19 cellular contexts compared by ENCODE assay signal in the genomic region with DNA sequence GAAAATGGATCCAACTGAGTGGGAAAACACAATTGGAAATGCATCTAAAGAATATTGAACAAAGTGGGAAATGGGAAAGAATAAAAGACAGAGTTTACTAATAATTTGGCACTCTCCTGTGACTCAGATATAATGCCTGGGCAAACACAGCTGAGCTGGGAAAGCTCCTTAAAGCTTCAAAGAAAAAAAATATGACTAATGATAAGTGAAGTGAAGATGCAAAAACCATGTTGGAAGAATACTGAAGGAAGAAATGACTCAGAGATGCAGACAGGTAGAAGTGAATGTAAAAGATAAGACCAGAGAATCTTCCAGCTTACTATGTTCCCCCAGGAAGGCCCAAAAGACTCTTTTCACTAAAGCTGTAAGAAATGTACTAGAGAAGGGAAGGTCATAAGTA.
A peak's percentile ranks its signal among the peaks of the same experiment; 100 is the strongest.
DNase-seq lines count a peak whose midpoint lies in the region; ATAC-seq, FAIRE-seq and TF ChIP-seq lines count a peak whose summit lies in the region.
"Had no signal": no experiment of that assay in that cellular context is flagged by ENCODE, and none has a peak within 500 bp of the region (broad histone marks: within the 10 kb centered on the region; RNA-seq: fewer than 3 reads in every experiment).

No MANE protein-coding gene starts in this region.

- H3K36me3 Mint-ChIP-seq in astrocyte (ENCODE audit: low read depth, unreplicated experiment), result no peaks in the 10 kb centered on the region
- H3K36me3 Mint-ChIP-seq: CD4-positive, alpha-beta memory T cell had no signal

- no peak overlapping the region for H3K27ac Mint-ChIP-seq in astrocyte (ENCODE audit: unreplicated experiment)
- H3K27ac Mint-ChIP-seq: CD4-positive, alpha-beta memory T cell; HFFc6 had no signal

- POLR2A ChIA-PET in HepG2 (lab: Yijun Ruan, JAX), result no interaction called here

- in situ Hi-C loops in HepG2 (cut with HindIII; ENCODE audit: extremely low pct_ligation_motif_present, low pct_unique_long_range_greater_than_20kb), result no loop called here

- H3K27me3 ChIP-seq in astrocyte (ENCODE audit: insufficient read depth, low read length) (no peaks in the 10 kb centered on the region), foreskin keratinocyte (no peaks in the 10 kb centered on the region), HepG2 (ENCODE audit: control insufficient read depth in 1 of 2, insufficient read depth in 2 of 2, low read length in 2 of 2) (no peaks in the 10 kb centered on the region)
- H3K27me3 ChIP-seq: BLaER1 had no signal

- H3K9me3 ChIP-seq in astrocyte (ENCODE audit: insufficient read depth, low read depth, low read length) (no peaks in the 10 kb centered on the region), HepG2 (ENCODE audit: low read length) (peaks cover 61% of the 10 kb centered on the region)
- H3K9me3 ChIP-seq: A549, BLaER1 had no signal

- TF ChIP-seq CTCF in astrocyte (IDR thresholded peaks at IDR 0.05; ENCODE audit: insufficient read depth, low read depth, low read length) (no peak), foreskin keratinocyte (conservative IDR thresholded peaks at IDR 0.05) (no peak), HepG2 (CRISPR knock-in tag; IDR thresholded peaks at IDR 0.05) (no peak)

- no peak for TF ChIP-seq POLR2A in HepG2 (IDR thresholded peaks at IDR 0.05; ENCODE audit: insufficient read depth in 1 of 2, low read depth in 2 of 2, low read length in 2 of 2)

- H3K79me2 ChIP-seq in astrocyte (ENCODE audit: insufficient read depth, low read length) (no peaks in the 10 kb centered on the region), HepG2 (ENCODE audit: insufficient read depth, low read length) (no peaks in the 10 kb centered on the region)

- H3K4me1 Mint-ChIP-seq in astrocyte (ENCODE audit: low read depth, unreplicated experiment), result peaks cover 20% of the 10 kb centered on the region
- H3K4me1 Mint-ChIP-seq: CD4-positive, alpha-beta memory T cell had no signal

- peak; percentile 90 for ATAC-seq in foreskin keratinocyte
- ATAC-seq in HepG2, result no peak
- ATAC-seq in GM19395 (IDR thresholded peaks at IDR 0.05; ENCODE audit: unreplicated experiment), result no peak
- ATAC-seq: A549, GM12878 had no signal

- H2AFZ ChIP-seq in astrocyte (ENCODE audit: low read depth, low read length), result no peak overlapping the region
- H2AFZ ChIP-seq in HepG2 (ENCODE audit: low read length), result no peak overlapping the region

- no peak for TF ChIP-seq RAD21 in HepG2 (CRISPR knock-in tag; IDR thresholded peaks at IDR 0.05)

- no peak overlapping the region for H3K27ac ChIP-seq in astrocyte (ENCODE audit: low read depth, low read length)
- H3K27ac ChIP-seq in foreskin keratinocyte, result no peak overlapping the region
- no peak overlapping the region for H3K27ac ChIP-seq in HepG2 (ENCODE audit: extremely low read length, insufficient read depth, low read length)
- H3K27ac ChIP-seq: A549, BLaER1 had no signal

- no peaks in the 10 kb centered on the region for H3K27me3 Mint-ChIP-seq in astrocyte (ENCODE audit: low read depth, unreplicated experiment)
- H3K27me3 Mint-ChIP-seq: CD4-positive, alpha-beta memory T cell had no signal

- no peak overlapping the region for H3K9ac ChIP-seq in astrocyte (ENCODE audit: low read length)
- H3K9ac ChIP-seq in HepG2 (ENCODE audit: insufficient read depth, low read depth, low read length), result no peak overlapping the region
- H3K9ac ChIP-seq: BLaER1 had no signal

- H3K4me3 ChIP-seq in astrocyte (ENCODE audit: insufficient read depth, low read depth, low read length) (no peak overlapping the region), HepG2 (replicated peaks in 1 of 3; ENCODE audit: insufficient read depth in 1 of 3, low read depth in 2 of 3, low read length in 3 of 3) (no peak overlapping the region)
- H3K4me3 ChIP-seq: A549, BLaER1, GM12878 had no signal

- TF ChIP-seq EP300 in HepG2 (IDR thresholded peaks at IDR 0.05; ENCODE audit: low read depth in 2 of 2, low read length in 2 of 2) (no peak), HepG2 (CRISPR knock-in tag; IDR thresholded peaks at IDR 0.05; ENCODE audit: borderline replicate concordance) (no peak)

- H3K4me1 ChIP-seq in astrocyte (ENCODE audit: insufficient read depth, low read length) (peaks cover 13% of the 10 kb centered on the region), foreskin keratinocyte (peaks cover 5% of the 10 kb centered on the region), HepG2 (ENCODE audit: insufficient read depth, low read length) (no peaks in the 10 kb centered on the region)
- H3K4me1 ChIP-seq: A549, BLaER1 had no signal

- FAIRE-seq in astrocyte (lab: Jason Lieb, UNC) (no peak), HepG2 (lab: Jason Lieb, UNC) (no peak)
- FAIRE-seq: A549, GM12878 had no signal

- no peaks in the 10 kb centered on the region for H4K20me1 ChIP-seq in astrocyte (ENCODE audit: insufficient read depth, low read length)
- H4K20me1 ChIP-seq in HepG2 (ENCODE audit: insufficient read depth, low read length), result no peaks in the 10 kb centered on the region
- H4K20me1 ChIP-seq: BLaER1 had no signal

- no peaks in the 10 kb centered on the region for H3K9me3 Mint-ChIP-seq in astrocyte (ENCODE audit: unreplicated experiment)

- BruUV-seq in HepG2 (replicated peaks; lab: Mats Ljungman, UMichigan), result no TSS peak

- H3K4me2 ChIP-seq in astrocyte (ENCODE audit: low read length) (no peak overlapping the region), HepG2 (ENCODE audit: low read depth, low read length) (no peak overlapping the region)
- H3K4me2 ChIP-seq: A549, BLaER1 had no signal

- CTCF ChIA-PET in HepG2 (lab: Yijun Ruan, JAX; ENCODE audit: low intra/inter-chr PET ratio, low total read pairs), result no interaction called here

- H3K36me3 ChIP-seq in astrocyte (ENCODE audit: insufficient read depth, low read length) (no peaks in the 10 kb centered on the region), HepG2 (replicated peaks in 1 of 2; ENCODE audit: control insufficient read depth in 1 of 2, insufficient read depth in 2 of 2, low read length in 2 of 2) (no peaks in the 10 kb centered on the region)
- H3K36me3 ChIP-seq: BLaER1 had no signal

- DNase-seq in ELR (ENCODE audit: low read depth) (peak; percentile 32), M059J (ENCODE audit: low read depth) (peak; percentile 51), astrocyte (ENCODE audit: low read depth) (peak; percentile 47), foreskin keratinocyte (peak; percentile 64 to 74), HepG2 (ENCODE audit: low spot score) (no peak), NCI-H2107 treated with DMSO at 0.1 percent for 48 hours (lab: John Stamatoyannopoulos, UW; ENCODE audit: unreplicated experiment) (no peak), SHP77 (lab: John Stamatoyannopoulos, UW) (no peak)
- DNase-seq: CD4-positive, alpha-beta memory T cell; DMS153; HFFc6; IMR-90; NCI-H1105; NCI-H2081; NCI-H748 treated with DMSO at 0.1 percent for 48 hours; NK-92 treated with Interleukin-12 subunit alpha and Interleukin-12 subunit beta, amount 100 ng/mL, for 24 hours had no signal

- intact Hi-C loops in HepG2 (cut with micrococcal nuclease; ENCODE audit: unreplicated experiment), result no loop called here

- H3K4me3 Mint-ChIP-seq in astrocyte (ENCODE audit: unreplicated experiment), result no peak overlapping the region
- H3K4me3 Mint-ChIP-seq: HFFc6 had no signal

TF ChIP-seq in HepG2, 621 proteins besides CTCF, POLR2A, EP300 and RAD21:
- no peak for TF ChIP-seq SAP130 (CRISPR knock-in tag; IDR thresholded peaks at IDR 0.05; ENCODE audit: low read depth)
- TF ChIP-seq, protein P1, sequence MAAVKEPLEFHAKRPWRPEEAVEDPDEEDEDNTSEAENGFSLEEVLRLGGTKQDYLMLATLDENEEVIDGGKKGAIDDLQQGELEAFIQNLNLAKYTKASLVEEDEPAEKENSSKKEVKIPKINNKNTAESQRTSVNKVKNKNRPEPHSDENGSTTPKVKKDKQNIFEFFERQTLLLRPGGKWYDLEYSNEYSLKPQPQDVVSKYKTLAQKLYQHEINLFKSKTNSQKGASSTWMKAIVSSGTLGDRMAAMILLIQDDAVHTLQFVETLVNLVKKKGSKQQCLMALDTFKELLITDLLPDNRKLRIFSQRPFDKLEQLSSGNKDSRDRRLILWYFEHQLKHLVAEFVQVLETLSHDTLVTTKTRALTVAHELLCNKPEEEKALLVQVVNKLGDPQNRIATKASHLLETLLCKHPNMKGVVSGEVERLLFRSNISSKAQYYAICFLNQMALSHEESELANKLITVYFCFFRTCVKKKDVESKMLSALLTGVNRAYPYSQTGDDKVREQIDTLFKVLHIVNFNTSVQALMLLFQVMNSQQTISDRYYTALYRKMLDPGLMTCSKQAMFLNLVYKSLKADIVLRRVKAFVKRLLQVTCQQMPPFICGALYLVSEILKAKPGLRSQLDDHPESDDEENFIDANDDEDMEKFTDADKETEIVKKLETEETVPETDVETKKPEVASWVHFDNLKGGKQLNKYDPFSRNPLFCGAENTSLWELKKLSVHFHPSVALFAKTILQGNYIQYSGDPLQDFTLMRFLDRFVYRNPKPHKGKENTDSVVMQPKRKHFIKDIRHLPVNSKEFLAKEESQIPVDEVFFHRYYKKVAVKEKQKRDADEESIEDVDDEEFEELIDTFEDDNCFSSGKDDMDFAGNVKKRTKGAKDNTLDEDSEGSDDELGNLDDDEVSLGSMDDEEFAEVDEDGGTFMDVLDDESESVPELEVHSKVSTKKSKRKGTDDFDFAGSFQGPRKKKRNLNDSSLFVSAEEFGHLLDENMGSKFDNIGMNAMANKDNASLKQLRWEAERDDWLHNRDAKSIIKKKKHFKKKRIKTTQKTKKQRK (IDR thresholded peaks at IDR 0.05; ENCODE audit: low read length), result no peak
- no peak for TF ChIP-seq HOXA3 (CRISPR knock-in tag; IDR thresholded peaks at IDR 0.05)
- TF ChIP-seq RBFOX2 (IDR thresholded peaks at IDR 0.05; ENCODE audit: low read depth, low read length), result no peak
- no peak for TF ChIP-seq ZNF652 (CRISPR knock-in tag; IDR thresholded peaks at IDR 0.05; ENCODE audit: borderline replicate concordance, low read depth)
- TF ChIP-seq SMARCC2 (IDR thresholded peaks at IDR 0.05), result no peak
- TF ChIP-seq RELA (CRISPR knock-in tag; IDR thresholded peaks at IDR 0.05), result no peak

Comparison
In these comparisons a context has a peak if more than half of its experiments do, and no peak if none do; other contexts are left out.
1. DNase-seq: peak in ELR (single experiment), M059J (single experiment), astrocyte (single experiment) and foreskin keratinocyte (2 of 2); none in HepG2 (single experiment), NCI-H2107 treated with DMSO at 0.1 percent for 48 hours (single experiment) and SHP77 (0 of 2).